In the genomic region with DNA sequence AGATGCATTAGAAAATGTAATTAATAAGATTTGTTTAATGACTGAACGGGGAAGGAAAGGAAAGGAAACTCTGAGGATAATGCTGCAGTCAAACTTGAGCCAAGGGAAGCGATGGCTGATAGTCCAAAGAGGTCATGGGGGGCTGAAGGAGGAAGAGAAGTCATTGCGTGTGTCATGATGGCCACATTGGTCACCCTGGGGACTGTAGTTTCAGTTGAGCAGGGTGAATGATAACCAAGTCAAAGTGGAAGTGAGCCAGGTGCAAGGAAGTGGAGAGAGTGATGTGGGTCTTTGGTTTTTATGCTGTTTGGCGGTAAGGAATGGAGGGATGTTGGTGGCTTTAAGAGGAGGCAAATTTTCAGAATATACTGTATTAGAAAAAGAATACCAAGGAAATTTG, we compare ENCODE assay signal across 1 cellular context.
TF ChIP-seq lines count a peak whose summit lies in the region.

No MANE protein-coding gene starts in this region.

TF ChIP-seq in GM12878, 131 proteins besides CTCF, POLR2A, EP300 and RAD21 (continued from another document):
- TF ChIP-seq TCF12 (IDR thresholded peaks at IDR 0.05; ENCODE audit: low read depth, low read length), result peak; percentile 97
- TF ChIP-seq SUZ12 (IDR thresholded peaks at IDR 0.05; ENCODE audit: unreplicated experiment), result no peak
- TF ChIP-seq SPI1 (IDR thresholded peaks at IDR 0.05; ENCODE audit: borderline replicate concordance, insufficient read depth, low read depth, low read length), result peak; percentile 77; the same call in 1 of the 2 replicates
- peak; percentile 37 for TF ChIP-seq SP1 (IDR thresholded peaks at IDR 0.05; ENCODE audit: low read depth, low read length)
- no peak for TF ChIP-seq TBL1XR1 (IDR thresholded peaks at IDR 0.05; ENCODE audit: low read depth, low read length)
- TF ChIP-seq, protein P1, sequence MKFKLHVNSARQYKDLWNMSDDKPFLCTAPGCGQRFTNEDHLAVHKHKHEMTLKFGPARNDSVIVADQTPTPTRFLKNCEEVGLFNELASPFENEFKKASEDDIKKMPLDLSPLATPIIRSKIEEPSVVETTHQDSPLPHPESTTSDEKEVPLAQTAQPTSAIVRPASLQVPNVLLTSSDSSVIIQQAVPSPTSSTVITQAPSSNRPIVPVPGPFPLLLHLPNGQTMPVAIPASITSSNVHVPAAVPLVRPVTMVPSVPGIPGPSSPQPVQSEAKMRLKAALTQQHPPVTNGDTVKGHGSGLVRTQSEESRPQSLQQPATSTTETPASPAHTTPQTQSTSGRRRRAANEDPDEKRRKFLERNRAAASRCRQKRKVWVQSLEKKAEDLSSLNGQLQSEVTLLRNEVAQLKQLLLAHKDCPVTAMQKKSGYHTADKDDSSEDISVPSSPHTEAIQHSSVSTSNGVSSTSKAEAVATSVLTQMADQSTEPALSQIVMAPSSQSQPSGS (IDR thresholded peaks at IDR 0.05; ENCODE audit: low read length), result peak; percentile 68; the same call in 1 of the 2 replicates
- TF ChIP-seq CREM (IDR thresholded peaks at IDR 0.05; ENCODE audit: low read depth), result peak; percentile 76; the same call in 1 of the 2 replicates
- TF ChIP-seq, protein P2, sequence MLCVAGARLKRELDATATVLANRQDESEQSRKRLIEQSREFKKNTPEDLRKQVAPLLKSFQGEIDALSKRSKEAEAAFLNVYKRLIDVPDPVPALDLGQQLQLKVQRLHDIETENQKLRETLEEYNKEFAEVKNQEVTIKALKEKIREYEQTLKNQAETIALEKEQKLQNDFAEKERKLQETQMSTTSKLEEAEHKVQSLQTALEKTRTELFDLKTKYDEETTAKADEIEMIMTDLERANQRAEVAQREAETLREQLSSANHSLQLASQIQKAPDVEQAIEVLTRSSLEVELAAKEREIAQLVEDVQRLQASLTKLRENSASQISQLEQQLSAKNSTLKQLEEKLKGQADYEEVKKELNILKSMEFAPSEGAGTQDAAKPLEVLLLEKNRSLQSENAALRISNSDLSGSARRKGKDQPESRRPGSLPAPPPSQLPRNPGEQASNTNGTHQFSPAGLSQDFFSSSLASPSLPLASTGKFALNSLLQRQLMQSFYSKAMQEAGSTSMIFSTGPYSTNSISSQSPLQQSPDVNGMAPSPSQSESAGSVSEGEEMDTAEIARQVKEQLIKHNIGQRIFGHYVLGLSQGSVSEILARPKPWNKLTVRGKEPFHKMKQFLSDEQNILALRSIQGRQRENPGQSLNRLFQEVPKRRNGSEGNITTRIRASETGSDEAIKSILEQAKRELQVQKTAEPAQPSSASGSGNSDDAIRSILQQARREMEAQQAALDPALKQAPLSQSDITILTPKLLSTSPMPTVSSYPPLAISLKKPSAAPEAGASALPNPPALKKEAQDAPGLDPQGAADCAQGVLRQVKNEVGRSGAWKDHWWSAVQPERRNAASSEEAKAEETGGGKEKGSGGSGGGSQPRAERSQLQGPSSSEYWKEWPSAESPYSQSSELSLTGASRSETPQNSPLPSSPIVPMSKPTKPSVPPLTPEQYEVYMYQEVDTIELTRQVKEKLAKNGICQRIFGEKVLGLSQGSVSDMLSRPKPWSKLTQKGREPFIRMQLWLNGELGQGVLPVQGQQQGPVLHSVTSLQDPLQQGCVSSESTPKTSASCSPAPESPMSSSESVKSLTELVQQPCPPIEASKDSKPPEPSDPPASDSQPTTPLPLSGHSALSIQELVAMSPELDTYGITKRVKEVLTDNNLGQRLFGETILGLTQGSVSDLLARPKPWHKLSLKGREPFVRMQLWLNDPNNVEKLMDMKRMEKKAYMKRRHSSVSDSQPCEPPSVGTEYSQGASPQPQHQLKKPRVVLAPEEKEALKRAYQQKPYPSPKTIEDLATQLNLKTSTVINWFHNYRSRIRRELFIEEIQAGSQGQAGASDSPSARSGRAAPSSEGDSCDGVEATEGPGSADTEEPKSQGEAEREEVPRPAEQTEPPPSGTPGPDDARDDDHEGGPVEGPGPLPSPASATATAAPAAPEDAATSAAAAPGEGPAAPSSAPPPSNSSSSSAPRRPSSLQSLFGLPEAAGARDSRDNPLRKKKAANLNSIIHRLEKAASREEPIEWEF (IDR thresholded peaks at IDR 0.05; ENCODE audit: insufficient replicate concordance, low read depth, low read length), result no peak
- TF ChIP-seq STAT3 (IDR thresholded peaks at IDR 0.05; ENCODE audit: low read depth, low read length), result no peak
- TF ChIP-seq GATAD2B (conservative IDR thresholded peaks at IDR 0.05; ENCODE audit: low read depth), result peak; percentile 50; the same call in 1 of the 2 replicates
- TF ChIP-seq MYC (IDR thresholded peaks at IDR 0.05; ENCODE audit: insufficient read depth, insufficient read length, insufficient replicate concordance, low read length, severe bottlenecking), result no peak
- peak; percentile 93 for TF ChIP-seq RUNX3 (IDR thresholded peaks at IDR 0.05; ENCODE audit: low read length)
- peak; percentile 93 for TF ChIP-seq BCL11A (IDR thresholded peaks at IDR 0.05; ENCODE audit: low read depth, low read length)
- peak; percentile 85 for TF ChIP-seq EED (IDR thresholded peaks at IDR 0.05; ENCODE audit: low read depth)
- TF ChIP-seq EGR1 (IDR thresholded peaks at IDR 0.05; ENCODE audit: borderline replicate concordance in 1 of 2, low read depth in 2 of 2, low read length in 2 of 2), result no peak
- TF ChIP-seq RBBP5 (conservative IDR thresholded peaks at IDR 0.05), result no peak
- TF ChIP-seq MEF2B (IDR thresholded peaks at IDR 0.05; ENCODE audit: partially characterized antibody, poor library complexity, severe bottlenecking), result peak; percentile 76
- TF ChIP-seq BRCA1 (IDR thresholded peaks at IDR 0.05; ENCODE audit: low read depth, low read length), result no peak
- TF ChIP-seq ATF7 (IDR thresholded peaks at IDR 0.05; ENCODE audit: low read depth), result peak; percentile 14; the same call in 1 of the 2 replicates
- TF ChIP-seq ETV6 (conservative IDR thresholded peaks at IDR 0.05 in 1 of 2, IDR thresholded peaks at IDR 0.05 in 1 of 2; ENCODE audit: borderline replicate concordance in 1 of 2, low read depth in 1 of 2), result peak in 1 of 2 experiments; percentile 95; a peak in 2 of 4 replicates
- TF ChIP-seq SREBF2 (IDR thresholded peaks at IDR 0.05; ENCODE audit: low read length), result no peak
